1 cellular context compared by ENCODE assay signal in the genomic region with DNA sequence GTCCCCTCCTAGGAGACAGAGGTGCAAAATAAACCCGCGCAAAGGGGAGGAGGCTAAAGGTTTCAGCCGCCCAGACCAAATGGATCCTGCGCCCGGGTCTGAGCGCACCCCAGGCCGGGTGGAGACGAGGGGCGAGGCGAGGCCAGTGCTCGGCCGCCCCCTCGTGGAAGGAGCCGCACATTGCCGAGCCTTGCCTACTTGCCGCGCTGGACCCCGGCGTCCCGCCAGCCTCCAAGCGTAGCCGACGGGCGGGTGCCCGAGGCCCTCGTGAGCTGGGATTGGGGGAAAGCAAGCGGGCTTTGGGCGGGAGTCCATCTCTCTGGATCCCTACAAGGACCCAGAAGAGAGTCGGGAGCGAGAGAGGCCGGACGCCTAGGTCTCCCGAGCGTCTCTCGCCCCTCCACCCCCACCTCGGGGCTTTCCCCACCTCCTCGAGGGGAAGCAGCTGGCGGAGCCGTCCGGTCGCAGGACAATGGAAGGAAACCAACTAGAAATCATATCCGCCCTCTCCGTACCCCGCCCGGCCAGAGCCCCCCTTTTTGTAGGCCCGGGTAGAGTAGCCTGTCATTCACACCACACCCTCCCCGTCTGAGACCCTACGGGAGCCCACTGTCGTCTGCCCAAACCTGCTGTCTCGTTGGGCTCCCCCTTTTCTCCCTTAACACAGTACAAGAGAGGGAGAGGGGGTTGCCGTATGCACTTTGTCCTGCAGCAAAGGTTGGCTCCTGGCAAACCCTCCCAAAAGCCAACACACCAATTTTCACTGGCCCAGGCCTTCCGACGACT.
TF ChIP-seq lines count a peak whose summit lies in the region.

No MANE protein-coding gene starts in this region.

TF ChIP-seq in PFSK-1, 5 proteins besides CTCF, POLR2A, EP300 and RAD21 (continued from another document):
- TF ChIP-seq, protein P1, sequence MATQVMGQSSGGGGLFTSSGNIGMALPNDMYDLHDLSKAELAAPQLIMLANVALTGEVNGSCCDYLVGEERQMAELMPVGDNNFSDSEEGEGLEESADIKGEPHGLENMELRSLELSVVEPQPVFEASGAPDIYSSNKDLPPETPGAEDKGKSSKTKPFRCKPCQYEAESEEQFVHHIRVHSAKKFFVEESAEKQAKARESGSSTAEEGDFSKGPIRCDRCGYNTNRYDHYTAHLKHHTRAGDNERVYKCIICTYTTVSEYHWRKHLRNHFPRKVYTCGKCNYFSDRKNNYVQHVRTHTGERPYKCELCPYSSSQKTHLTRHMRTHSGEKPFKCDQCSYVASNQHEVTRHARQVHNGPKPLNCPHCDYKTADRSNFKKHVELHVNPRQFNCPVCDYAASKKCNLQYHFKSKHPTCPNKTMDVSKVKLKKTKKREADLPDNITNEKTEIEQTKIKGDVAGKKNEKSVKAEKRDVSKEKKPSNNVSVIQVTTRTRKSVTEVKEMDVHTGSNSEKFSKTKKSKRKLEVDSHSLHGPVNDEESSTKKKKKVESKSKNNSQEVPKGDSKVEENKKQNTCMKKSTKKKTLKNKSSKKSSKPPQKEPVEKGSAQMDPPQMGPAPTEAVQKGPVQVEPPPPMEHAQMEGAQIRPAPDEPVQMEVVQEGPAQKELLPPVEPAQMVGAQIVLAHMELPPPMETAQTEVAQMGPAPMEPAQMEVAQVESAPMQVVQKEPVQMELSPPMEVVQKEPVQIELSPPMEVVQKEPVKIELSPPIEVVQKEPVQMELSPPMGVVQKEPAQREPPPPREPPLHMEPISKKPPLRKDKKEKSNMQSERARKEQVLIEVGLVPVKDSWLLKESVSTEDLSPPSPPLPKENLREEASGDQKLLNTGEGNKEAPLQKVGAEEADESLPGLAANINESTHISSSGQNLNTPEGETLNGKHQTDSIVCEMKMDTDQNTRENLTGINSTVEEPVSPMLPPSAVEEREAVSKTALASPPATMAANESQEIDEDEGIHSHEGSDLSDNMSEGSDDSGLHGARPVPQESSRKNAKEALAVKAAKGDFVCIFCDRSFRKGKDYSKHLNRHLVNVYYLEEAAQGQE (IDR thresholded peaks at IDR 0.05; ENCODE audit: insufficient read depth in 1 of 2, low read depth in 2 of 2, low read length in 2 of 2) = no peak
- TF ChIP-seq TAF1 (IDR thresholded peaks at IDR 0.05; ENCODE audit: borderline replicate concordance, insufficient read depth, low read length) (no peak), SIN3A (IDR thresholded peaks at IDR 0.05; ENCODE audit: borderline replicate concordance, insufficient read depth, low read length) (no peak), FOXP2 (optimal IDR thresholded peaks at IDR 0.05; ENCODE audit: borderline replicate concordance, extremely low read depth, extremely low read length, insufficient read depth) (peak; percentile 75)
